In the genomic region with DNA sequence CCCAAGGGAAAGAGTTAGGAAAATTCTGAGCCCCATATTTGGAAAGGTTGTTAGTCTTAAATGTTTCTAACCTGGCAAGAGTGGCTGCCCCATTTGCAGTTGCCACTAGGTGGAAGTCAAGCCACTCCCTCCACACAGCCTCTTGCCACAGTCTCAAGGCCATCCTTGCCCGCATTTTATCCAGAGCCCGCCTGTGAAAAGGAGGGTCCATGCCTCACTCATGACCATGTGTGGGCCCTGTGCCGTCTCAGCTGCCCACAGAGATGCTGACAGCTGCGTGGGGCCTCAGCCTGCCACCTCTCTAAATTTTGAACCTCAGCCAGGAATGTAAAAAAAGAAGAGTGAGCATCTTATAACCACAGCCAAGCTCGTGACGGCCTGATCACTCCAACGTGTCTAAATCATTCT, we compare ENCODE assay signal across 8 cellular contexts.
A peak's percentile ranks its signal among the peaks of the same experiment; 100 is the strongest.
DNase-seq lines count a peak whose midpoint lies in the region; ATAC-seq and TF ChIP-seq lines count a peak whose summit lies in the region.

No MANE protein-coding gene starts in this region.

- no peaks in the 10 kb centered on the region for H3K36me3 ChIP-seq in Peyer's patch
- no peaks in the 10 kb centered on the region for H3K36me3 ChIP-seq in upper lobe of left lung

- CTCF ChIA-PET in activated naive CD4-positive, alpha-beta T cell treated with anti-CD3 and anti-CD28 coated beads, Interleukin-2, amount 10 ng/mL, durations not matched to agents 7 days and 5 days (lab: Charles Lee), result interaction anchor here (1.1 kb wide), 1 partner anchor 88 kb away, joined by 4 read pairs; no protein-coding TSS in a partner anchor

- H3K27me3 ChIP-seq in Peyer's patch (no peaks in the 10 kb centered on the region), upper lobe of left lung (no peaks in the 10 kb centered on the region)

- H3K36me3 Mint-ChIP-seq in activated naive CD4-positive, alpha-beta T cell treated with anti-CD3 and anti-CD28 coated beads, Interleukin-2, amount 10 ng/mL, durations not matched to agents 7 days and 5 days, result no peaks in the 10 kb centered on the region

- DNase-seq in NCI-H2171 treated with DMSO at 0.1 percent for 48 hours (lab: John Stamatoyannopoulos, UW) (peak; percentile 3), NCI-H2171 (lab: John Stamatoyannopoulos, UW) (no peak), Peyer's patch (peak in 2 of 3 donors; percentile 57 to 72), foreskin fibroblast (peak; percentile 50 to 75), upper lobe of left lung (peak in 1 of 2 donors; percentile 55)
- no peak for DNase-seq in activated naive CD4-positive, alpha-beta T cell treated with anti-CD3 and anti-CD28 coated beads, Interleukin-2, amount 10 ng/mL, durations not matched to agents 7 days and 5 days

- TF ChIP-seq POLR2A in Peyer's patch (IDR thresholded peaks at IDR 0.05) (no peak), upper lobe of left lung (IDR thresholded peaks at IDR 0.05) (no peak)

- no peak overlapping the region for H3K27ac Mint-ChIP-seq in activated naive CD4-positive, alpha-beta T cell treated with anti-CD3 and anti-CD28 coated beads, Interleukin-2, amount 10 ng/mL, durations not matched to agents 7 days and 5 days

- H3K27me3 Mint-ChIP-seq in activated naive CD4-positive, alpha-beta T cell treated with anti-CD3 and anti-CD28 coated beads, Interleukin-2, amount 10 ng/mL, durations not matched to agents 7 days and 5 days, result no peaks in the 10 kb centered on the region

- H3K4me3 ChIP-seq in Peyer's patch, result no peak overlapping the region
- no peak overlapping the region for H3K4me3 ChIP-seq in foreskin fibroblast (ENCODE audit: low read depth in 1 of 2, low read length in 2 of 2)
- H3K4me3 ChIP-seq in upper lobe of left lung, result no peak overlapping the region

- TF ChIP-seq CTCF in Peyer's patch (IDR thresholded peaks at IDR 0.05) (peak in 4 of 6 experiments; percentile 42 to 77 (median 74)), foreskin fibroblast (IDR thresholded peaks at IDR 0.05; ENCODE audit: low read depth, low read length) (peak; percentile 60), upper lobe of left lung (IDR thresholded peaks at IDR 0.05) (peak in 3 of 6 experiments; percentile 34 to 43 (median 40))

- H3K4me1 ChIP-seq in Peyer's patch (no peaks in the 10 kb centered on the region), upper lobe of left lung (no peaks in the 10 kb centered on the region)

- TF ChIP-seq EP300 in upper lobe of left lung (IDR thresholded peaks at IDR 0.05), result no peak

- H3K9me3 ChIP-seq in Peyer's patch, result no peaks in the 10 kb centered on the region
- no peaks in the 10 kb centered on the region for H3K9me3 ChIP-seq in upper lobe of left lung

- H3K27ac ChIP-seq in Peyer's patch (no peak overlapping the region), upper lobe of left lung (no peak overlapping the region)

- no peaks in the 10 kb centered on the region for H3K9me3 Mint-ChIP-seq in activated naive CD4-positive, alpha-beta T cell treated with anti-CD3 and anti-CD28 coated beads, Interleukin-2, amount 10 ng/mL, durations not matched to agents 7 days and 5 days

- ATAC-seq in GM21526 (IDR thresholded peaks at IDR 0.05; ENCODE audit: low FRiP score, unreplicated experiment) (peak; percentile 84), HG03558 (IDR thresholded peaks at IDR 0.05; ENCODE audit: extremely low read depth, unreplicated experiment) (peak; percentile 84), upper lobe of left lung (ENCODE audit: low FRiP score in 2 of 2) (peak; percentile 28 to 63)

- WGBS in upper lobe of left lung, 2 donors, result 14 to 20% methylated on average over 7 of the region's 7 CpGs

- no peaks in the 10 kb centered on the region for H3K4me1 Mint-ChIP-seq in activated naive CD4-positive, alpha-beta T cell treated with anti-CD3 and anti-CD28 coated beads, Interleukin-2, amount 10 ng/mL, durations not matched to agents 7 days and 5 days

- no peak overlapping the region for H3K4me3 Mint-ChIP-seq in activated naive CD4-positive, alpha-beta T cell treated with anti-CD3 and anti-CD28 coated beads, Interleukin-2, amount 10 ng/mL, durations not matched to agents 7 days and 5 days

Comparison
In these comparisons a context has a peak if more than half of its experiments do, and no peak if none do; other contexts are left out.
1. DNase-seq: peak in NCI-H2171 treated with DMSO at 0.1 percent for 48 hours (single experiment), Peyer's patch (2 of 3) and foreskin fibroblast (2 of 2); none in NCI-H2171 (single experiment) and activated naive CD4-positive, alpha-beta T cell treated with anti-CD3 and anti-CD28 coated beads, Interleukin-2, amount 10 ng/mL, durations not matched to agents 7 days and 5 days (single experiment).
2. Peak in every context shown above with its lines, with median percentiles within 50 percentile points of each other: ATAC-seq.